10 cellular contexts compared by ENCODE assay signal in the genomic region with DNA sequence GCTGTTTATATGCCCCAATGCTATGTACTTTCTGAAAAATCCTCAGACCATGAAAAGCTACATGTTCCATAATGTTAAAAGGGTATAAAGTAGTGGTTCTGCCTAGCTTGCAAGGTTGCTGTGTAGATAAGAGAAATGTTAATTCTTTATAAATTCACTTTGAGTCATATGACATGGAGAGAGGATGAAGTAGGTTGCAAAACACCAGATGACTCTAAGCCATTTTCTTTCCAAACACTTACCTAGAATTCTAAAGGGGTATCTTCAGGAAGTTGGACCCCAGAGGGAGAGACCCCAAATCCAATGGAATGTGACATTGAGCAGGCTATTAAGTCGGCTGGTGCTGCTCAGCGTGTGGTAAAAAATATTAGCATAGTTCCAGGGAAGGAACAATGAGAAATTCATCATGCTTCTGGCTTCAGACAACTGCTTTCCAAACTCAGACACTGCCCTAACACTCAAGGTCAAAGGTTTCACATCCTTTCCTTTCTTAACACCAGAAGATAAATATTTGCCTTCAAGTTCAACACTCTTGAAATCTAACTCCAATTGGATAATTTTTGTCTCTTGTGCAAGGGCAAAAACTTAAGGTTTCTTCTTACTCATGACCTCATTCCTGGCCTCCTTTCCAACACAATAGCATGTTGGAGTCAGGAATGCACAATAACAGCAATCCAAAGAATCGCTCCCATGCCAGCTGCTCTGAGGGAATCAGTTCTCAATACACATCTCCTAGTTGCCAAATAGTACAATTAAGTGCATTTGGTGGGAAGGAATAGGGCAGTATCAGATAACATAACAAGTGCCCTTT.
DNase-seq lines count a peak whose midpoint lies in the region; ATAC-seq, FAIRE-seq and TF ChIP-seq lines count a peak whose summit lies in the region.
"Had no signal": no experiment of that assay in that cellular context is flagged by ENCODE, and none has a peak within 500 bp of the region (broad histone marks: within the 10 kb centered on the region; RNA-seq: fewer than 3 reads in every experiment).

No MANE protein-coding gene starts in this region.

- H3K4me2 ChIP-seq in astrocyte (ENCODE audit: low read length) (peak overlapping the region; percentile 33), hepatocyte (peak overlapping the region; percentile 11)

- H3K27me3 ChIP-seq in astrocyte (ENCODE audit: insufficient read depth, low read length) = no peaks in the 10 kb centered on the region
- no peaks in the 10 kb centered on the region for H3K27me3 ChIP-seq in hepatocyte
- H3K27me3 ChIP-seq in skeletal muscle tissue (ENCODE audit: control insufficient read depth in 3 of 3, insufficient read depth in 3 of 3, low read length in 3 of 3) = no peaks in the 10 kb centered on the region

- DNase-seq in HCEC 1CT (peak; percentile 13), astrocyte (ENCODE audit: low read depth) (peak; percentile 94), hepatocyte (ENCODE audit: low spot score) (peak; percentile 10), A172 (ENCODE audit: low spot score) (no peak), GM10248 (ENCODE audit: extremely low spot score) (no peak), islet precursor cell (no peak)
- DNase-seq: activated CD4-positive, alpha-beta T cell treated with anti-CD3 and anti-CD28 coated beads for 1 hour had no signal

- H4K20me1 ChIP-seq in astrocyte (ENCODE audit: insufficient read depth, low read length) (no peaks in the 10 kb centered on the region), hepatocyte (ENCODE audit: insufficient read depth, poor library complexity, severe bottlenecking) (no peaks in the 10 kb centered on the region)

- H3K9me3 Mint-ChIP-seq in astrocyte (ENCODE audit: unreplicated experiment) = no peaks in the 10 kb centered on the region

- H3K27ac ChIP-seq in astrocyte (ENCODE audit: low read depth, low read length) (peak overlapping the region; percentile 54), hepatocyte (peak overlapping the region; percentile 52), skeletal muscle tissue (ENCODE audit: low read depth, low read length) (peak overlapping the region; percentile 55)

- peaks cover 27% of the 10 kb centered on the region for H3K4me1 ChIP-seq in astrocyte (ENCODE audit: insufficient read depth, low read length)
- peaks cover 15% of the 10 kb centered on the region for H3K4me1 ChIP-seq in hepatocyte (ENCODE audit: insufficient read depth)
- peaks cover 10 to 28% (median 20%) of the 10 kb centered on the region in 3 donors for H3K4me1 ChIP-seq in skeletal muscle tissue (ENCODE audit: control insufficient read depth in 3 of 3, insufficient read depth in 3 of 3, low read length in 3 of 3)

- WGBS in hepatocyte (ENCODE audit: low lambda C conversion rate, missing lambda C conversion rate) = 45% methylated on average over 3 of the region's 3 CpGs

- H3K27me3 Mint-ChIP-seq in astrocyte (ENCODE audit: low read depth, unreplicated experiment) = no peaks in the 10 kb centered on the region

- H3K4me1 Mint-ChIP-seq in astrocyte (ENCODE audit: low read depth, unreplicated experiment) = peaks cover 31% of the 10 kb centered on the region

- POLR2A ChIA-PET in GM10248 (lab: Yijun Ruan, JAX) = no interaction called here

- H3K4me3 ChIP-seq in astrocyte (ENCODE audit: insufficient read depth, low read depth, low read length) (no peak overlapping the region), hepatocyte (no peak overlapping the region), skeletal muscle tissue (ENCODE audit: low read length in 3 of 3) (no peak overlapping the region)

- CTCF ChIA-PET in GM10248 (lab: Yijun Ruan, JAX) = interaction anchor here (1.2 to 8.7 kb wide), 4 partner anchors 13 to 34 kb away, joined by 3 to 66 read pairs (median 14); no protein-coding TSS in a partner anchor

- FAIRE-seq in astrocyte (lab: Jason Lieb, UNC) = no peak
- FAIRE-seq: islet of Langerhans had no signal

- H3K36me3 Mint-ChIP-seq in astrocyte (ENCODE audit: low read depth, unreplicated experiment) = peaks cover 12% of the 10 kb centered on the region

- no peak overlapping the region for H3K4me3 Mint-ChIP-seq in astrocyte (ENCODE audit: unreplicated experiment)

- H3K9me2 ChIP-seq in hepatocyte (replicated peaks; ENCODE audit: insufficient read depth) = no peaks in the 10 kb centered on the region

- H3K9ac ChIP-seq in astrocyte (ENCODE audit: low read length) (peak overlapping the region; percentile 40), skeletal muscle tissue (ENCODE audit: low read depth in 1 of 3, low read length in 3 of 3) (no peak overlapping the region)

- H3K9me3 ChIP-seq in astrocyte (ENCODE audit: insufficient read depth, low read depth, low read length) (no peaks in the 10 kb centered on the region), hepatocyte (ENCODE audit: low read depth) (no peaks in the 10 kb centered on the region), skeletal muscle tissue (ENCODE audit: control insufficient read depth in 3 of 3, low read length in 3 of 3) (no peaks in the 10 kb centered on the region)

- TF ChIP-seq CTCF in astrocyte (IDR thresholded peaks at IDR 0.05; ENCODE audit: insufficient read depth, low read depth, low read length) (no peak), hepatocyte (IDR thresholded peaks at IDR 0.05; ENCODE audit: poor library complexity) (no peak), GM10248 (IDR thresholded peaks at IDR 0.05; ENCODE audit: control extremely low read depth, extremely low read depth, low read depth, missing control alignments) (no peak)

- H2AFZ ChIP-seq in astrocyte (ENCODE audit: low read depth, low read length) (no peak overlapping the region), hepatocyte (no peak overlapping the region)

- no peaks in the 10 kb centered on the region for H3K36me3 ChIP-seq in astrocyte (ENCODE audit: insufficient read depth, low read length)
- H3K36me3 ChIP-seq in hepatocyte (replicated peaks; ENCODE audit: insufficient read depth, low read depth) = no peaks in the 10 kb centered on the region
- H3K36me3 ChIP-seq in skeletal muscle tissue (ENCODE audit: control insufficient read depth in 3 of 3, insufficient read depth in 3 of 3, low read length in 3 of 3) = peaks cover 0 to 3% (median 0%) of the 10 kb centered on the region in 3 donors

- no peaks in the 10 kb centered on the region for H3K79me2 ChIP-seq in astrocyte (ENCODE audit: insufficient read depth, low read length)
- peaks cover 25% of the 10 kb centered on the region for H3K79me2 ChIP-seq in hepatocyte

- H3K27ac Mint-ChIP-seq in astrocyte (ENCODE audit: unreplicated experiment) = peak overlapping the region; percentile 31

- ATAC-seq in HG02759 (IDR thresholded peaks at IDR 0.05; ENCODE audit: unreplicated experiment) = no peak

Comparison
In these comparisons a context has a peak if more than half of its experiments do, and no peak if none do; other contexts are left out.
1. DNase-seq: peak in HCEC 1CT (single experiment), astrocyte (single experiment) and hepatocyte (single experiment); none in A172 (single experiment), GM10248 (single experiment) and islet precursor cell (single experiment).
2. Peak in every context shown above with its lines, with median percentiles within 50 percentile points of each other: H3K27ac ChIP-seq.